31 cellular contexts compared by ENCODE assay signal in the genomic region with DNA sequence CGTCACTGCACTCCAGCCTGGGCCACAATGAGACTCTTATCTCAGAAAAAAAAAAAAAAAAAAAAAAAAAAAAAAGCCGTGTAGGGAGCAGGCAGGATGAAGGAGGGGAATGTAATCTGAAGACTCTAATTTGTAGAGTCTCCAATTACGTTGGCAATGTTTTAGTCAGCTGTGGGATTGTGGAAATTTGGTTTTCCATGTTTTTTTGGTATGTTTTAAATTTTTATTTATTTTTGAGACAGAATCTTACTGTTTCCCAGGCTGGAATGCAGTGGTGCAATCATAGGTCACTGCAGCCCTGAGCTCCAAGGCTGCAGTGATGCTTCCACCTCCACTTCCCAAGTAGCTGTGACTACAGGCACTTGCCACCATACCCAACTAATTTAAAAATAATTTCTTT. TPM values are rescaled to one million over a fixed set of nuclear protein-coding genes. Genes with fewer than 3 reads are reported as not detected.
DNase-seq lines count a peak whose midpoint lies in the region; ATAC-seq, FAIRE-seq and TF ChIP-seq lines count a peak whose summit lies in the region.
"Had no signal": no experiment of that assay in that cellular context is flagged by ENCODE, and none has a peak within 500 bp of the region (broad histone marks: within the 10 kb centered on the region; RNA-seq: fewer than 3 reads in every experiment).

No MANE protein-coding gene starts in this region.

- FAIRE-seq in astrocyte (lab: Jason Lieb, UNC) = no peak
- FAIRE-seq: GM18507, kidney had no signal

- no peaks in the 10 kb centered on the region for H3K9me3 Mint-ChIP-seq in astrocyte (ENCODE audit: unreplicated experiment)
- no peaks in the 10 kb centered on the region for H3K9me3 Mint-ChIP-seq in activated T-helper 17 cell treated with anti-CD3 and anti-CD28 coated beads, Interleukin-2, amount 50 U/mL, for 72 hours
- H3K9me3 Mint-ChIP-seq: activated naive CD4-positive, alpha-beta T cell treated with anti-CD3 and anti-CD28 coated beads, Interleukin-2, amount 10 ng/mL, durations not matched to agents 7 days and 5 days; dendritic cell treated with granulocyte-macrophage colony-stimulating factor and Interleukin-4, amounts not matched to agents 40 ng/mL and 50 ng/mL, for 4 days; endodermal cell; mesothelial cell of epicardium; naive thymus-derived CD8-positive, alpha-beta T cell had no signal

- CTCF ChIA-PET in AG04450 (lab: Charles Lee) = interaction anchor here (0.9 to 2.2 kb wide), 3 partner anchors 27 to 182 kb away, joined by 4 to 12 read pairs (median 6); no protein-coding TSS in a partner anchor

- POLR2A ChIA-PET in AG04450 (lab: Yijun Ruan, JAX) = interaction anchor here (0.6 kb wide), 1 partner anchor 38 kb away, joined by 3 read pairs; no protein-coding TSS in a partner anchor

- H3K27ac ChIP-seq in AG04450 (ENCODE audit: low read depth, low read length) (no peak overlapping the region), astrocyte (ENCODE audit: low read depth, low read length) (no peak overlapping the region)
- H3K27ac ChIP-seq: C4-2B, cardiac muscle cell, ovary, SJCRH30, transverse colon had no signal

- no peak overlapping the region for H3K4me3 Mint-ChIP-seq in astrocyte (ENCODE audit: unreplicated experiment)
- no peak overlapping the region for H3K4me3 Mint-ChIP-seq in activated T-helper 17 cell treated with anti-CD3 and anti-CD28 coated beads, Interleukin-2, amount 50 U/mL, for 72 hours
- H3K4me3 Mint-ChIP-seq: activated naive CD4-positive, alpha-beta T cell treated with anti-CD3 and anti-CD28 coated beads, Interleukin-2, amount 10 ng/mL, durations not matched to agents 7 days and 5 days; dendritic cell treated with granulocyte-macrophage colony-stimulating factor and Interleukin-4, amounts not matched to agents 40 ng/mL and 50 ng/mL, for 4 days; endodermal cell; mesothelial cell of epicardium; naive thymus-derived CD8-positive, alpha-beta T cell had no signal

- DNase-seq in AG04450 (ENCODE audit: low read depth, low spot score) (peak; percentile 30), COLO829 (ENCODE audit: low spot score) (peak; percentile 5), astrocyte (ENCODE audit: low read depth) (peak; percentile 45), fibroblast of the aortic adventitia (ENCODE audit: low read depth) (peak; percentile 58)
- DNase-seq in stimulated activated CD4-positive, alpha-beta T cell treated with anti-CD3 and anti-CD28 coated beads, Interleukin-2, amount 100 ng/mL, for 24 hours = no peak
- DNase-seq: ACHN; activated CD4-positive, alpha-beta T cell treated with anti-CD3 and anti-CD28 coated beads, Interleukin-2, amount 50 U/mL, for 4 hours; activated CD4-positive, CD25-positive, alpha-beta regulatory T cell; activated naive CD4-positive, alpha-beta T cell treated with anti-CD3 and anti-CD28 coated beads, Interleukin-2, amount 10 ng/mL, durations not matched to agents 7 days and 5 days; amygdala; DMS79 treated with DMSO at 0.1 percent for 48 hours; endodermal cell; kidney; naive thymus-derived CD8-positive, alpha-beta T cell; NCI-H1048; NCI-H1694 treated with DMSO at 0.1 percent for 48 hours; NCI-H345; NCI-H748 treated with DMSO at 0.1 percent for 48 hours; ovary; SJCRH30; spleen; stimulated activated CD4-positive, alpha-beta T cell treated with anti-CD3 and anti-CD28 coated beads, Interleukin-4, amount 100 ng/mL, for 1 hour; T-helper 1 cell; transverse colon had no signal

- H3K27me3 ChIP-seq in AG04450 (ENCODE audit: control insufficient read depth, insufficient read depth, low read length) (no peaks in the 10 kb centered on the region), astrocyte (ENCODE audit: insufficient read depth, low read length) (no peaks in the 10 kb centered on the region)
- H3K27me3 ChIP-seq: cardiac muscle cell, ovary, SJCRH30, spleen, transverse colon had no signal

- H3K27me3 Mint-ChIP-seq in astrocyte (ENCODE audit: low read depth, unreplicated experiment) = no peaks in the 10 kb centered on the region
- no peaks in the 10 kb centered on the region for H3K27me3 Mint-ChIP-seq in activated T-helper 17 cell treated with anti-CD3 and anti-CD28 coated beads, Interleukin-2, amount 50 U/mL, for 72 hours
- H3K27me3 Mint-ChIP-seq: activated naive CD4-positive, alpha-beta T cell treated with anti-CD3 and anti-CD28 coated beads, Interleukin-2, amount 10 ng/mL, durations not matched to agents 7 days and 5 days; dendritic cell treated with granulocyte-macrophage colony-stimulating factor and Interleukin-4, amounts not matched to agents 40 ng/mL and 50 ng/mL, for 4 days; naive thymus-derived CD8-positive, alpha-beta T cell had no signal

- H3K4me3 ChIP-seq in AG04450 (ENCODE audit: low read depth, low read length) (no peak overlapping the region), astrocyte (ENCODE audit: insufficient read depth, low read depth, low read length) (no peak overlapping the region), fibroblast of the aortic adventitia (ENCODE audit: low read depth, low read length) (no peak overlapping the region)
- H3K4me3 ChIP-seq: cardiac muscle cell, ovary, SJCRH30, spleen, transverse colon had no signal

- H3K79me2 ChIP-seq in astrocyte (ENCODE audit: insufficient read depth, low read length) = peaks cover 73% of the 10 kb centered on the region

- no peak overlapping the region for H2AFZ ChIP-seq in astrocyte (ENCODE audit: low read depth, low read length)

- peaks cover 4% of the 10 kb centered on the region for H3K36me3 Mint-ChIP-seq in astrocyte (ENCODE audit: low read depth, unreplicated experiment)
- peaks cover 83% of the 10 kb centered on the region for H3K36me3 Mint-ChIP-seq in activated T-helper 17 cell treated with anti-CD3 and anti-CD28 coated beads, Interleukin-2, amount 50 U/mL, for 72 hours (ENCODE audit: low read depth)

- TF ChIP-seq CTCF in AG04450 (IDR thresholded peaks at IDR 0.05; ENCODE audit: low read depth, low read length) (no peak), astrocyte (IDR thresholded peaks at IDR 0.05; ENCODE audit: insufficient read depth, low read depth, low read length) (no peak), fibroblast of the aortic adventitia (IDR thresholded peaks at IDR 0.05; ENCODE audit: insufficient read depth, low read length) (no peak)

- peaks cover 9% of the 10 kb centered on the region for H3K4me1 Mint-ChIP-seq in astrocyte (ENCODE audit: low read depth, unreplicated experiment)
- peaks cover 6% of the 10 kb centered on the region for H3K4me1 Mint-ChIP-seq in activated T-helper 17 cell treated with anti-CD3 and anti-CD28 coated beads, Interleukin-2, amount 50 U/mL, for 72 hours
- H3K4me1 Mint-ChIP-seq: activated naive CD4-positive, alpha-beta T cell treated with anti-CD3 and anti-CD28 coated beads, Interleukin-2, amount 10 ng/mL, durations not matched to agents 7 days and 5 days; endodermal cell had no signal

- peaks cover 12% of the 10 kb centered on the region for H3K4me1 ChIP-seq in astrocyte (ENCODE audit: insufficient read depth, low read length)
- H3K4me1 ChIP-seq: SJCRH30, transverse colon had no signal

- peaks cover 39% of the 10 kb centered on the region for H4K20me1 ChIP-seq in astrocyte (ENCODE audit: insufficient read depth, low read length)

- no peak for ATAC-seq in activated T-helper 17 cell treated with anti-CD3 and anti-CD28 coated beads, Interleukin-2, amount 50 U/mL, for 72 hours (replicated peaks)
- ATAC-seq in HG02610 (IDR thresholded peaks at IDR 0.05; ENCODE audit: unreplicated experiment) = no peak
- ATAC-seq: naive thymus-derived CD8-positive, alpha-beta T cell had no signal

- H3K4me2 ChIP-seq in astrocyte (ENCODE audit: low read length) = no peak overlapping the region

- H3K9me3 ChIP-seq in AG04450 (ENCODE audit: control insufficient read depth, insufficient read depth, low read length) = no peaks in the 10 kb centered on the region; the same call in 1 of the 2 replicates
- H3K9me3 ChIP-seq in astrocyte (ENCODE audit: insufficient read depth, low read depth, low read length) = no peaks in the 10 kb centered on the region
- H3K9me3 ChIP-seq: ovary, SJCRH30, spleen, transverse colon had no signal

- H3K9ac ChIP-seq in astrocyte (ENCODE audit: low read length) = no peak overlapping the region

- H3K36me3 ChIP-seq in astrocyte (ENCODE audit: insufficient read depth, low read length) = peaks cover 8% of the 10 kb centered on the region
- H3K36me3 ChIP-seq: ovary had no signal

- H3K27ac Mint-ChIP-seq in astrocyte (ENCODE audit: unreplicated experiment) = no peak overlapping the region
- no peak overlapping the region for H3K27ac Mint-ChIP-seq in activated T-helper 17 cell treated with anti-CD3 and anti-CD28 coated beads, Interleukin-2, amount 50 U/mL, for 72 hours
- H3K27ac Mint-ChIP-seq: activated naive CD4-positive, alpha-beta T cell treated with anti-CD3 and anti-CD28 coated beads, Interleukin-2, amount 10 ng/mL, durations not matched to agents 7 days and 5 days had no signal

RNA-seq across cellular contexts. Expression of a gene that starts 56.5 kb away (rescaled TPM):
- 23.7 and 26.4 TPM in 2 replicates for polyA plus RNA-seq in AG04450 (2011; rRNA removed)
- polyA minus RNA-seq in AG04450 (2011; rRNA and poly(A)+ RNA removed) = 77.9 and 94.9 TPM in 2 replicates
- 19.2 and 31.3 TPM in 2 replicates for total RNA-seq in astrocyte
- 50.3 and 84.7 TPM in 2 replicates for total RNA-seq in fibroblast of the aortic adventitia (ENCODE audit: low replicate concordance)
- total RNA-seq in activated T-helper 17 cell treated with anti-CD3 and anti-CD28 coated beads, Interleukin-2, amount 50 U/mL, for 72 hours = 100 to 1,000 TPM; 187 to 239 TPM

Comparison
In these comparisons a context has a peak if more than half of its experiments do, and no peak if none do; other contexts are left out.
1. DNase-seq: peak in AG04450 (single experiment), COLO829 (single experiment), astrocyte (single experiment) and fibroblast of the aortic adventitia (single experiment); none in stimulated activated CD4-positive, alpha-beta T cell treated with anti-CD3 and anti-CD28 coated beads, Interleukin-2, amount 100 ng/mL, for 24 hours (0 of 2).